8 cellular contexts compared by ENCODE assay signal in genomic region chr16:73048292-73049050, GRCh38. TPM values are rescaled to one million over a fixed set of nuclear protein-coding genes. Genes with fewer than 3 reads are reported as not detected.
DNase-seq lines count a peak whose midpoint lies in the region; ATAC-seq and TF ChIP-seq lines count a peak whose summit lies in the region.

No MANE protein-coding gene starts in this region.

- peak overlapping the region; percentile 64 for H3K4me3 ChIP-seq in LNCaP clone FGC (ENCODE audit: low read depth, low read length)
- H3K4me3 ChIP-seq in ectodermal cell (ENCODE audit: insufficient read depth, low read depth, low read length) = peak overlapping the region; percentile 42
- H3K4me3 ChIP-seq in mucosa of stomach (ENCODE audit: low read length) = no peak overlapping the region

- 0% methylated on average over 56 of the region's 56 CpGs for WGBS in ectodermal cell, 2 experiments

- no peaks in the 10 kb centered on the region for H3K36me3 Mint-ChIP-seq in activated CD4-positive, alpha-beta memory T cell treated with anti-CD3 and anti-CD28 coated beads for 36 hours

- peaks cover 36% of the 10 kb centered on the region for H3K27me3 Mint-ChIP-seq in activated CD4-positive, alpha-beta memory T cell treated with anti-CD3 and anti-CD28 coated beads for 36 hours

- H3K4me1 ChIP-seq in ectodermal cell (ENCODE audit: control insufficient read depth, insufficient read depth, low read length) = peaks cover 70% of the 10 kb centered on the region
- peaks cover 26% of the 10 kb centered on the region for H3K4me1 ChIP-seq in mucosa of stomach (ENCODE audit: control insufficient read depth, insufficient read depth, low read length)

- H3K27ac Mint-ChIP-seq in activated CD4-positive, alpha-beta memory T cell treated with anti-CD3 and anti-CD28 coated beads for 36 hours = no peak overlapping the region

- peak; percentile 30 for DNase-seq in NCI-H748 (lab: John Stamatoyannopoulos, UW; ENCODE audit: unreplicated experiment)
- DNase-seq in NCI-H748 treated with DMSO at 0.1 percent for 48 hours (lab: John Stamatoyannopoulos, UW) = no peak
- DNase-seq in LNCaP clone FGC (ENCODE audit: low read depth) = peak; percentile 85
- no peak for DNase-seq in stimulated activated CD4-positive, alpha-beta T cell treated with anti-CD3 and anti-CD28 coated beads, Interleukin-1b, Interleukin-23, amount 100 ng/mL, for 48 hours
- DNase-seq in activated CD4-positive, alpha-beta memory T cell treated with anti-CD3 and anti-CD28 coated beads for 36 hours = no peak

- H3K4me1 Mint-ChIP-seq in activated CD4-positive, alpha-beta memory T cell treated with anti-CD3 and anti-CD28 coated beads for 36 hours (ENCODE audit: low read depth) = no peaks in the 10 kb centered on the region

- no peaks in the 10 kb centered on the region for H3K9me3 ChIP-seq in ectodermal cell (ENCODE audit: control insufficient read depth, low read length)
- no peaks in the 10 kb centered on the region for H3K9me3 ChIP-seq in mucosa of stomach (ENCODE audit: control insufficient read depth, low read length)

- H3K4me3 Mint-ChIP-seq in activated CD4-positive, alpha-beta memory T cell treated with anti-CD3 and anti-CD28 coated beads for 36 hours = no peak overlapping the region

- peak overlapping the region; percentile 65 for H3K27ac ChIP-seq in ectodermal cell (ENCODE audit: insufficient read depth, low read depth, low read length, poor library complexity, severe bottlenecking)

- POLR2A ChIA-PET in activated CD4-positive, alpha-beta memory T cell treated with anti-CD3 and anti-CD28 coated beads for 36 hours (lab: Charles Lee) = no interaction called here

- H3K36me3 ChIP-seq in ectodermal cell (ENCODE audit: control insufficient read depth, insufficient read depth, low read length) (no peaks in the 10 kb centered on the region), mucosa of stomach (ENCODE audit: control insufficient read depth, insufficient read depth, low read length) (no peaks in the 10 kb centered on the region)

- CTCF ChIA-PET in activated CD4-positive, alpha-beta memory T cell treated with anti-CD3 and anti-CD28 coated beads for 36 hours (lab: Charles Lee) = no interaction called here

- peak overlapping the region; percentile 62 for H3K9ac ChIP-seq in mucosa of stomach (ENCODE audit: low read length)

- no peaks in the 10 kb centered on the region for H3K9me3 Mint-ChIP-seq in activated CD4-positive, alpha-beta memory T cell treated with anti-CD3 and anti-CD28 coated beads for 36 hours

- ATAC-seq in GM21737 (IDR thresholded peaks at IDR 0.05; ENCODE audit: unreplicated experiment) = no peak

- intact Hi-C loops in activated CD4-positive, alpha-beta memory T cell treated with anti-CD3 and anti-CD28 coated beads for 36 hours (cut with micrococcal nuclease) = loop anchor here (10.0 kb wide), 1 partner anchor 214 kb away; no protein-coding TSS in a partner anchor

- peaks cover 98% of the 10 kb centered on the region for H3K27me3 ChIP-seq in ectodermal cell (ENCODE audit: control insufficient read depth, insufficient read depth, low read length, poor library complexity, severe bottlenecking)
- no peaks in the 10 kb centered on the region for H3K27me3 ChIP-seq in mucosa of stomach (ENCODE audit: control insufficient read depth, insufficient read depth, low read length)

- no peak for TF ChIP-seq CTCF in LNCaP clone FGC (IDR thresholded peaks at IDR 0.05; ENCODE audit: control insufficient read depth, extremely low read depth, insufficient read depth)

RNA-seq across cellular contexts. Expression of gene ZFHX3, which starts 0.5 kb away (rescaled TPM):
- 3.7 TPM for polyA plus RNA-seq in ectodermal cell (2013, experiment 1 of 4)
- polyA plus RNA-seq in ectodermal cell (2013, experiment 2 of 4) = 5.3 TPM
- 3.8 TPM for polyA plus RNA-seq in ectodermal cell (2013, experiment 3 of 4)
- 5.5 TPM for polyA plus RNA-seq in ectodermal cell (2013, experiment 4 of 4)
- under 1 TPM; 0.21 to 0.68 TPM for total RNA-seq in activated CD4-positive, alpha-beta memory T cell treated with anti-CD3 and anti-CD28 coated beads for 36 hours

Comparison
In these comparisons a context has a peak if more than half of its experiments do, and no peak if none do; other contexts are left out.
1. DNase-seq: peak in NCI-H748 (single experiment) and LNCaP clone FGC (single experiment); none in NCI-H748 treated with DMSO at 0.1 percent for 48 hours (single experiment), stimulated activated CD4-positive, alpha-beta T cell treated with anti-CD3 and anti-CD28 coated beads, Interleukin-1b, Interleukin-23, amount 100 ng/mL, for 48 hours (single experiment) and activated CD4-positive, alpha-beta memory T cell treated with anti-CD3 and anti-CD28 coated beads for 36 hours (single experiment).